In the genomic region with DNA sequence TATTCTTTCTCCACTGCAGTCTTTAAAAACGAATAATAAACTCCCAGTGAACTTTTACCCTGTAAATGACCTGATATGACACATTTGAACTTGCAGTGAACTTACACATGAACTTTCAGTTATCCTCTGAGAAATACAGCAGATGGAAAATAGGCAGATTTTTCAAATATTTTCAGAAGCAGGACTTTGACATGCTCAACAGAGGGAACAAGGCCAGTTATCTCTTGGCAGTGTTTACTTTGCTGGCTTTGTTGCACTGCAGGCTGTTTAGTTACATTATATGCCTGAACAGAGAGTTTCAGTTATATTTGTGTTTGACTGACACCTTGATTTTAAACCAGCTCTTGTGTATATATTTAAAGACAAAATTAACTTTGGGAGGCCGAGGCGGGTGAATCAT, we compare ENCODE assay signal across 1 cellular context.
TF ChIP-seq lines count a peak whose summit lies in the region.

No MANE protein-coding gene starts in this region.

TF ChIP-seq in liver, 16 proteins besides CTCF, POLR2A, EP300 and RAD21 (continued from another document):
- TF ChIP-seq, protein P1, sequence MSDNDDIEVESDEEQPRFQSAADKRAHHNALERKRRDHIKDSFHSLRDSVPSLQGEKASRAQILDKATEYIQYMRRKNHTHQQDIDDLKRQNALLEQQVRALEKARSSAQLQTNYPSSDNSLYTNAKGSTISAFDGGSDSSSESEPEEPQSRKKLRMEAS (IDR thresholded peaks at IDR 0.05): peak; percentile 60
- TF ChIP-seq, protein P2, sequence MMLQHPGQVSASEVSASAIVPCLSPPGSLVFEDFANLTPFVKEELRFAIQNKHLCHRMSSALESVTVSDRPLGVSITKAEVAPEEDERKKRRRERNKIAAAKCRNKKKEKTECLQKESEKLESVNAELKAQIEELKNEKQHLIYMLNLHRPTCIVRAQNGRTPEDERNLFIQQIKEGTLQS (IDR thresholded peaks at IDR 0.05): peak; percentile 73
- TF ChIP-seq HNF4A (conservative IDR thresholded peaks at IDR 0.05) (peak; percentile 95 to 97), JUND (IDR thresholded peaks at IDR 0.05) (peak; percentile 83 to 89), RXRA (IDR thresholded peaks at IDR 0.05) (peak; percentile 100), NR2F2 (IDR thresholded peaks at IDR 0.05) (peak; percentile 88)
- TF ChIP-seq, protein P3, sequence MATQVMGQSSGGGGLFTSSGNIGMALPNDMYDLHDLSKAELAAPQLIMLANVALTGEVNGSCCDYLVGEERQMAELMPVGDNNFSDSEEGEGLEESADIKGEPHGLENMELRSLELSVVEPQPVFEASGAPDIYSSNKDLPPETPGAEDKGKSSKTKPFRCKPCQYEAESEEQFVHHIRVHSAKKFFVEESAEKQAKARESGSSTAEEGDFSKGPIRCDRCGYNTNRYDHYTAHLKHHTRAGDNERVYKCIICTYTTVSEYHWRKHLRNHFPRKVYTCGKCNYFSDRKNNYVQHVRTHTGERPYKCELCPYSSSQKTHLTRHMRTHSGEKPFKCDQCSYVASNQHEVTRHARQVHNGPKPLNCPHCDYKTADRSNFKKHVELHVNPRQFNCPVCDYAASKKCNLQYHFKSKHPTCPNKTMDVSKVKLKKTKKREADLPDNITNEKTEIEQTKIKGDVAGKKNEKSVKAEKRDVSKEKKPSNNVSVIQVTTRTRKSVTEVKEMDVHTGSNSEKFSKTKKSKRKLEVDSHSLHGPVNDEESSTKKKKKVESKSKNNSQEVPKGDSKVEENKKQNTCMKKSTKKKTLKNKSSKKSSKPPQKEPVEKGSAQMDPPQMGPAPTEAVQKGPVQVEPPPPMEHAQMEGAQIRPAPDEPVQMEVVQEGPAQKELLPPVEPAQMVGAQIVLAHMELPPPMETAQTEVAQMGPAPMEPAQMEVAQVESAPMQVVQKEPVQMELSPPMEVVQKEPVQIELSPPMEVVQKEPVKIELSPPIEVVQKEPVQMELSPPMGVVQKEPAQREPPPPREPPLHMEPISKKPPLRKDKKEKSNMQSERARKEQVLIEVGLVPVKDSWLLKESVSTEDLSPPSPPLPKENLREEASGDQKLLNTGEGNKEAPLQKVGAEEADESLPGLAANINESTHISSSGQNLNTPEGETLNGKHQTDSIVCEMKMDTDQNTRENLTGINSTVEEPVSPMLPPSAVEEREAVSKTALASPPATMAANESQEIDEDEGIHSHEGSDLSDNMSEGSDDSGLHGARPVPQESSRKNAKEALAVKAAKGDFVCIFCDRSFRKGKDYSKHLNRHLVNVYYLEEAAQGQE (IDR thresholded peaks at IDR 0.05): peak; percentile 83
- TF ChIP-seq, protein P4, sequence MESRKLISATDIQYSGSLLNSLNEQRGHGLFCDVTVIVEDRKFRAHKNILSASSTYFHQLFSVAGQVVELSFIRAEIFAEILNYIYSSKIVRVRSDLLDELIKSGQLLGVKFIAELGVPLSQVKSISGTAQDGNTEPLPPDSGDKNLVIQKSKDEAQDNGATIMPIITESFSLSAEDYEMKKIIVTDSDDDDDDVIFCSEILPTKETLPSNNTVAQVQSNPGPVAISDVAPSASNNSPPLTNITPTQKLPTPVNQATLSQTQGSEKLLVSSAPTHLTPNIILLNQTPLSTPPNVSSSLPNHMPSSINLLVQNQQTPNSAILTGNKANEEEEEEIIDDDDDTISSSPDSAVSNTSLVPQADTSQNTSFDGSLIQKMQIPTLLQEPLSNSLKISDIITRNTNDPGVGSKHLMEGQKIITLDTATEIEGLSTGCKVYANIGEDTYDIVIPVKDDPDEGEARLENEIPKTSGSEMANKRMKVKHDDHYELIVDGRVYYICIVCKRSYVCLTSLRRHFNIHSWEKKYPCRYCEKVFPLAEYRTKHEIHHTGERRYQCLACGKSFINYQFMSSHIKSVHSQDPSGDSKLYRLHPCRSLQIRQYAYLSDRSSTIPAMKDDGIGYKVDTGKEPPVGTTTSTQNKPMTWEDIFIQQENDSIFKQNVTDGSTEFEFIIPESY (IDR thresholded peaks at IDR 0.05): peak; percentile 85
